ENCODE assay signal across 20 cellular contexts in genomic region chr13:27334774-27335490, GRCh38.
DNase-seq lines count a peak whose midpoint lies in the region; ATAC-seq, FAIRE-seq and TF ChIP-seq lines count a peak whose summit lies in the region.
"Had no signal": no experiment of that assay in that cellular context is flagged by ENCODE, and none has a peak within 500 bp of the region (broad histone marks: within the 10 kb centered on the region; RNA-seq: fewer than 3 reads in every experiment).

No MANE protein-coding gene starts in this region.

- peak; percentile 24; the same call in 1 of the 3 replicates for ATAC-seq in SK-N-SH treated with all-trans-retinoic acid at 6 μM for 48 hours
- ATAC-seq: body of pancreas, left colon, sciatic nerve had no signal

- H4K5ac ChIP-seq in H1 (ENCODE audit: insufficient read length, low read depth, low read length), result no peak overlapping the region

- H3K4me2 ChIP-seq in SK-N-SH, result no peak overlapping the region
- H3K4me2 ChIP-seq in H1 (ENCODE audit: insufficient read depth in 1 of 2, low read depth in 2 of 2, low read length in 2 of 2), result no peak overlapping the region
- H3K4me2 ChIP-seq in smooth muscle cell, result peak overlapping the region; percentile 31

- H3K79me2 ChIP-seq in SK-N-SH (ENCODE audit: insufficient read depth), result no peaks in the 10 kb centered on the region
- no peaks in the 10 kb centered on the region for H3K79me2 ChIP-seq in H1 (ENCODE audit: control insufficient read depth in 1 of 2, insufficient read depth in 2 of 2, low read length in 2 of 2)
- no peaks in the 10 kb centered on the region for H3K79me2 ChIP-seq in smooth muscle cell (ENCODE audit: low read depth)

- CTCF ChIA-PET in SK-N-SH (lab: Yijun Ruan, JAX) (interaction anchor here (1.0 to 1.1 kb wide), 2 partner anchors 27 to 51 kb away, joined by 3 to 4 read pairs; no protein-coding TSS in a partner anchor), H1 (lab: Charles Lee; ENCODE audit: partially characterized antibody) (interaction anchor here (1.0 to 9.7 kb wide), 5 partner anchors 14 to 63 kb away, joined by 3 to 95 read pairs (median 5); no protein-coding TSS in a partner anchor)

- H2BK5ac ChIP-seq in H1 (ENCODE audit: low read depth, low read length), result peak overlapping the region; percentile 82; the same call in 1 of the 2 replicates

- no peak overlapping the region for H3K27ac ChIP-seq in SK-N-SH (ENCODE audit: low read depth in 2 of 2, low read length in 1 of 2)
- no peak overlapping the region for H3K27ac ChIP-seq in H1 (ENCODE audit: low read depth, low read length)
- no peak overlapping the region for H3K27ac ChIP-seq in smooth muscle cell (ENCODE audit: low read depth)
- no peak overlapping the region for H3K27ac ChIP-seq in right atrium auricular region
- H3K27ac ChIP-seq: body of pancreas, esophagus squamous epithelium, suprapubic skin had no signal

- H2AK5ac ChIP-seq in H1 (ENCODE audit: low read depth, low read length), result no peak overlapping the region; the same call in 1 of the 2 replicates

- WGBS in SK-N-SH (ENCODE audit: low lambda C conversion rate), result 46% methylated on average over 13 of the region's 13 CpGs
- WGBS in H1 (ENCODE audit: extremely low coverage in 1 of 2, insufficient coverage in 1 of 2, insufficient read length in 1 of 2, insufficient replicate concordance in 2 of 2, low coverage in 1 of 2, low lambda C conversion rate in 2 of 2, missing lambda C conversion rate in 1 of 2), 2 experiments, result 84% methylated on average over 13 of the region's 13 CpGs; no CpG with 5 or more reads in 1 of the 2 experiments
- WGBS in smooth muscle cell (ENCODE audit: low lambda C conversion rate), result 77% methylated on average over 13 of the region's 13 CpGs

- H3K23ac ChIP-seq in H1 (ENCODE audit: insufficient read length), result no peak overlapping the region

- no peak overlapping the region; the same call in 1 of the 2 replicates for H2BK12ac ChIP-seq in H1 (ENCODE audit: low read depth, low read length)

- H2BK20ac ChIP-seq in H1 (ENCODE audit: low read length), result no peak overlapping the region

- H3K4ac ChIP-seq in H1 (replicated peaks; ENCODE audit: insufficient read length, low read depth, low read length), result no peak overlapping the region

- FAIRE-seq in H1 (lab: Jason Lieb, UNC), result no peak
- FAIRE-seq: G401.6, GM12892, HTR-8/SVneo, TTC549 had no signal

- DNase-seq in SK-N-SH (no peak), NCI-H524 (lab: John Stamatoyannopoulos, UW) (peak; percentile 85 to 94), H1 (ENCODE audit: low read depth in 1 of 2, low spot score in 2 of 2) (no peak), smooth muscle cell (lab: John Stamatoyannopoulos, UW; ENCODE audit: unreplicated experiment) (no peak), H7 (no peak), right atrium auricular region (ENCODE audit: low spot score) (no peak)
- no peak for DNase-seq in activated CD4-positive, alpha-beta T cell treated with anti-CD3 and anti-CD28 coated beads for 4 hours
- DNase-seq: activated naive CD4-positive, alpha-beta T cell treated with anti-CD3 and anti-CD28 coated beads, Interleukin-2, amount 50 U/mL, for 16 hours; body of pancreas; esophagus squamous epithelium; left colon; stimulated activated CD4-positive, alpha-beta T cell treated with anti-CD3 and anti-CD28 coated beads, Interleukin-4, amount 100 ng/mL, for 24 hours had no signal

- H3K9me3 ChIP-seq in SK-N-SH (no peaks in the 10 kb centered on the region), H1 (ENCODE audit: insufficient read depth in 2 of 2, low read depth in 1 of 2, low read length in 1 of 2) (no peaks in the 10 kb centered on the region), smooth muscle cell (replicated peaks; ENCODE audit: low read depth) (no peaks in the 10 kb centered on the region), right atrium auricular region (no peaks in the 10 kb centered on the region)
- H3K9me3 ChIP-seq: body of pancreas, esophagus squamous epithelium, HAP-1, suprapubic skin had no signal

- H3F3A ChIP-seq in SK-N-SH (replicated peaks; ENCODE audit: insufficient read depth) (no peaks in the 10 kb centered on the region), smooth muscle cell (ENCODE audit: low read depth) (peaks cover 4% of the 10 kb centered on the region)

- H3K4me3 ChIP-seq in SK-N-SH (ENCODE audit: low read depth in 2 of 2, low read length in 1 of 2) (no peak overlapping the region), H1 (ENCODE audit: extremely low read depth in 1 of 4, insufficient read depth in 2 of 4, low read depth in 3 of 4, low read length in 4 of 4) (no peak overlapping the region), smooth muscle cell (no peak overlapping the region), H7 (ENCODE audit: insufficient read depth, low read depth, low read length) (no peak overlapping the region), right atrium auricular region (no peak overlapping the region)
- H3K4me3 ChIP-seq: body of pancreas, esophagus squamous epithelium, HAP-1, suprapubic skin had no signal

- TF ChIP-seq CTCF in SK-N-SH (IDR thresholded peaks at IDR 0.05) (no peak), H1 (IDR thresholded peaks at IDR 0.05; ENCODE audit: control extremely low read depth in 1 of 3, insufficient read depth in 1 of 3, low read depth in 1 of 3, low read length in 3 of 3) (no peak), smooth muscle cell (IDR thresholded peaks at IDR 0.05; ENCODE audit: borderline replicate concordance, insufficient read depth, poor library complexity, severe bottlenecking) (no peak), right atrium auricular region (IDR thresholded peaks at IDR 0.05) (no peak)

- TF ChIP-seq POLR2A in H1 (IDR thresholded peaks at IDR 0.05; ENCODE audit: control extremely low read depth in 1 of 2, low read depth in 2 of 2, low read length in 2 of 2), result no peak

- POLR2A ChIA-PET in SK-N-SH (lab: Yijun Ruan, JAX), result no interaction called here
- POLR2A ChIA-PET in H1 (lab: Charles Lee; ENCODE audit: partially characterized antibody), result interaction anchor here (1.2 to 2.6 kb wide), 3 partner anchors 38 to 78 kb away, joined by 3 to 7 read pairs (median 3); no protein-coding TSS in a partner anchor

- no peaks in the 10 kb centered on the region for H3K9me2 ChIP-seq in SK-N-SH

- H2BK15ac ChIP-seq in H1 (ENCODE audit: low read length), result no peak overlapping the region

- H3K9ac ChIP-seq in SK-N-SH, result no peak overlapping the region
- H3K9ac ChIP-seq in H1 (replicated peaks in 1 of 4; ENCODE audit: extremely low read depth in 1 of 4, low read depth in 3 of 4, low read length in 3 of 4), result no peak overlapping the region
- no peak overlapping the region for H3K9ac ChIP-seq in smooth muscle cell (ENCODE audit: low read depth)

- H4K8ac ChIP-seq in H1 (ENCODE audit: extremely low read depth, insufficient read depth, low read length), result no peak overlapping the region

- peak overlapping the region; percentile 30 for H4K91ac ChIP-seq in H1 (replicated peaks; ENCODE audit: insufficient read length, low read length)

- no peak overlapping the region for H3K56ac ChIP-seq in H1 (replicated peaks; ENCODE audit: insufficient read length, low read depth, low read length)

- no peak overlapping the region for H3K18ac ChIP-seq in H1 (ENCODE audit: extremely low read depth, low read length)

- no peaks in the 10 kb centered on the region for H3K79me1 ChIP-seq in H1 (ENCODE audit: low read depth, low read length)

- H3K14ac ChIP-seq in H1 (ENCODE audit: insufficient read length), result no peak overlapping the region

- H2AFZ ChIP-seq in SK-N-SH (ENCODE audit: low read depth) (no peak overlapping the region), H1 (ENCODE audit: low read length) (no peak overlapping the region; the same call in 1 of the 2 replicates), smooth muscle cell (ENCODE audit: low read depth) (no peak overlapping the region)

- peaks cover 20% of the 10 kb centered on the region; the same call in 1 of the 2 replicates for H3K27me3 ChIP-seq in SK-N-SH (ENCODE audit: insufficient read depth)
- H3K27me3 ChIP-seq in H1 (replicated peaks in 1 of 4; ENCODE audit: control insufficient read depth in 3 of 4, extremely low read depth in 1 of 4, insufficient read depth in 3 of 4, low read length in 3 of 4), result peaks cover 0 to 3% (median 1%) of the 10 kb centered on the region in 4 experiments; a peak in 2 of 7 replicates
- peaks cover 37% of the 10 kb centered on the region for H3K27me3 ChIP-seq in smooth muscle cell (ENCODE audit: low read depth)
- no peaks in the 10 kb centered on the region for H3K27me3 ChIP-seq in H7 (ENCODE audit: control insufficient read depth, insufficient read depth, low read length)
- H3K27me3 ChIP-seq in right atrium auricular region, result no peaks in the 10 kb centered on the region
- H3K27me3 ChIP-seq: body of pancreas had no signal

- peaks cover 5% of the 10 kb centered on the region; the same call in 1 of the 2 replicates for H3K23me2 ChIP-seq in H1 (ENCODE audit: low read depth, low read length)

- no peaks in the 10 kb centered on the region; a peak in 1 of 4 replicates for H3K4me1 ChIP-seq in SK-N-SH (ENCODE audit: control insufficient read depth in 1 of 2, insufficient read depth in 2 of 2, low read depth in 1 of 2, low read length in 1 of 2)
- peaks cover 7 to 22% (median 11%) of the 10 kb centered on the region in 4 experiments for H3K4me1 ChIP-seq in H1 (replicated peaks in 1 of 4; ENCODE audit: control insufficient read depth in 3 of 4, insufficient read depth in 4 of 4, low read length in 3 of 4)
- H3K4me1 ChIP-seq in smooth muscle cell (ENCODE audit: low read depth), result peaks cover 8% of the 10 kb centered on the region
- no peaks in the 10 kb centered on the region for H3K4me1 ChIP-seq in right atrium auricular region
- H3K4me1 ChIP-seq: body of pancreas, esophagus squamous epithelium, suprapubic skin had no signal

- H3K36me3 ChIP-seq in SK-N-SH (replicated peaks in 1 of 2; ENCODE audit: control insufficient read depth in 1 of 2, insufficient read depth in 2 of 2, low read length in 1 of 2), result no peaks in the 10 kb centered on the region
- no peaks in the 10 kb centered on the region for H3K36me3 ChIP-seq in H1 (ENCODE audit: control insufficient read depth in 2 of 4, insufficient read depth in 4 of 4, low read length in 3 of 4)
- H3K36me3 ChIP-seq in smooth muscle cell (ENCODE audit: low read depth), result no peaks in the 10 kb centered on the region
- no peaks in the 10 kb centered on the region for H3K36me3 ChIP-seq in H7 (replicated peaks; ENCODE audit: control insufficient read depth, insufficient read depth, low read length)
- H3K36me3 ChIP-seq in right atrium auricular region, result no peaks in the 10 kb centered on the region
- H3K36me3 ChIP-seq: esophagus squamous epithelium, HAP-1, suprapubic skin had no signal

- H4K20me1 ChIP-seq in SK-N-SH (ENCODE audit: insufficient read depth) (no peaks in the 10 kb centered on the region), H1 (replicated peaks in 1 of 2; ENCODE audit: control insufficient read depth in 1 of 2, insufficient read depth in 2 of 2, low read length in 2 of 2) (peaks cover 0 to 4% of the 10 kb centered on the region in 2 experiments), smooth muscle cell (ENCODE audit: low read depth) (no peaks in the 10 kb centered on the region)

- TF ChIP-seq EP300 in SK-N-SH (IDR thresholded peaks at IDR 0.05; ENCODE audit: borderline replicate concordance in 1 of 2, low read depth in 1 of 2, low read length in 1 of 2) (no peak), H1 (IDR thresholded peaks at IDR 0.05; ENCODE audit: borderline replicate concordance in 1 of 2, low read depth in 2 of 2, low read length in 2 of 2) (no peak)

- TF ChIP-seq RAD21 in SK-N-SH (IDR thresholded peaks at IDR 0.05; ENCODE audit: low read length) (no peak), H1 (IDR thresholded peaks at IDR 0.05 in 1 of 2, conservative IDR thresholded peaks at IDR 0.05 in 1 of 2; ENCODE audit: low read depth in 2 of 2, low read length in 2 of 2) (no peak)

- H2BK120ac ChIP-seq in H1 (replicated peaks; ENCODE audit: low read depth, low read length), result peak overlapping the region; percentile 24

Comparison
In these comparisons a context has a peak if more than half of its experiments do, and no peak if none do; other contexts are left out.
1. DNase-seq: peak in NCI-H524 (2 of 2); none in SK-N-SH (single experiment), H1 (0 of 2), smooth muscle cell (single experiment), H7 (single experiment), activated CD4-positive, alpha-beta T cell treated with anti-CD3 and anti-CD28 coated beads for 4 hours (0 of 2) and right atrium auricular region (single experiment).